Comparison of ENCODE assay signal across 9 cellular contexts in the genomic region with DNA sequence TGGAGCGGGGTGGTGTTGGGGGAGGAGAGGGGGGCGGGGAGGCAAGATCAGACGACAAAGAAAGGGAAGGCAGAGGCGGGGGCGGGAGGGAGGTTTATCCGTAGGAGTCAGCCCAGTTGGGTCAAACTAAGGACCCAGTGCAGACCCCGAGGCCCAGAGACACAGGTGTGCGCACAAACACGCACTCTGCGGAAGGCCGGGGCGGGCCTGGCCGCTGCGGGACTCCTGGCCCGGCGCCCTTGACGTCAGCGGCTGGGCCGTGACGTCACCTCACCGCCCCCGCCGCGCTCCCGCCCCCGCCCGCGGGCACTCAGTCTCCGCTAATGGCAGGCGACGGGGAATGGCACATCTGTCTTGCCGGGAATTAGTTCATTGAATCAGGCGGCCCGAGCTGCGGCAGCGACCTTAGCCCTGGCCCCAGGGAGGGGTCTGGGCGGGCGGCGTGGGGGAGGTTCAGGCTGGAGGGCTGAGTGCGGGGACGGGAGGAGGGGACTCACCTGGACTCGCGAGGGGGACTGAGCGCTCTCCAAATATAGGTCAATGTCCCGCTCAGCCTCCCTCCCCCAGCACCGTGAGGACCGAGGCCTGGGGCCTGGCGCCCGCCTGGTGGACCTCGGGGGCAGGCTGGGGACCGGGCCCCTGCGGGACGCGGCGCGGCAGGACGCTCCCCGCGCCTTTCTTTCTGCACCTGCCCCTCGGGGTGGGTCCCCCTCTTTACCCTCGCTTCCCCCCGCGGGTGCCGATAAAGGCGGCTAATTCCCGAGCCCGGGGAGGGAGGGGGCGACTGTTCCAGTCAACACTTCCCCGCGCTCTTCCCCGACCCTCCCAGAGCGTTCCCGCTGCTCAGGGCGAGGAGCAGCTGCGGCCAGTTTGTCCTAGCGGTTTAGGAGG. TPM values are rescaled to one million over a fixed set of nuclear protein-coding genes. Genes with fewer than 3 reads are reported as not detected.
DNase-seq lines count a peak whose midpoint lies in the region; ATAC-seq and TF ChIP-seq lines count a peak whose summit lies in the region.
"Had no signal": no experiment of that assay in that cellular context is flagged by ENCODE, and none has a peak within 500 bp of the region (broad histone marks: within the 10 kb centered on the region; RNA-seq: fewer than 3 reads in every experiment).

No MANE protein-coding gene starts in this region.

- peaks cover 2 to 23% (median 22%) of the 10 kb centered on the region in 4 donors for H3K4me1 ChIP-seq in esophagus muscularis mucosa

- TF ChIP-seq EP300 in esophagus muscularis mucosa (IDR thresholded peaks at IDR 0.05) = no peak

- no peak for TF ChIP-seq POLR2A in esophagus muscularis mucosa (IDR thresholded peaks at IDR 0.05; ENCODE audit: low read depth)

- peaks cover 2% of the 10 kb centered on the region for H3K9me3 Mint-ChIP-seq in neural crest cell
- H3K9me3 Mint-ChIP-seq in type B pancreatic cell = no peaks in the 10 kb centered on the region

- DNase-seq in NCI-H2227 (lab: John Stamatoyannopoulos, UW; ENCODE audit: unreplicated experiment) (peak; percentile 84), esophagus muscularis mucosa (ENCODE audit: extremely low spot score) (no peak), neural crest cell (ENCODE audit: low read depth, low spot score) (peak; percentile 55), type B pancreatic cell (ENCODE audit: extremely low spot score, unreplicated experiment) (no peak), NCI-H526 treated with DMSO at 0.1 percent for 48 hours (lab: John Stamatoyannopoulos, UW) (no peak), NCI-H226 (no peak)
- DNase-seq in activated CD8-positive, alpha-beta memory T cell treated with anti-CD3 and anti-CD28 coated beads, Interleukin-2, amount 50 U/mL, for 1 hour (ENCODE audit: extremely low read depth) = peak; percentile 47

- no peaks in the 10 kb centered on the region for H3K36me3 ChIP-seq in esophagus muscularis mucosa

- peak overlapping the region; percentile 3 to 60 (median 38) for H3K27ac ChIP-seq in esophagus muscularis mucosa (replicated peaks in 1 of 4)

- H3K9me3 ChIP-seq in esophagus muscularis mucosa = no peaks in the 10 kb centered on the region

- H3K36me3 Mint-ChIP-seq in neural crest cell (ENCODE audit: low read depth) (no peaks in the 10 kb centered on the region), type B pancreatic cell (no peaks in the 10 kb centered on the region)

- peak overlapping the region; percentile 64 to 72 (median 66) for H3K4me3 ChIP-seq in esophagus muscularis mucosa

- H3K4me1 Mint-ChIP-seq in neural crest cell (peaks cover 28% of the 10 kb centered on the region), type B pancreatic cell (ENCODE audit: unreplicated experiment) (peaks cover 9% of the 10 kb centered on the region)

- WGBS in esophagus muscularis mucosa = 2% methylated on average over 11 of the region's 76 CpGs

- no peak for ATAC-seq in HG03354 (IDR thresholded peaks at IDR 0.05; ENCODE audit: poor library complexity, severe bottlenecking, unreplicated experiment)

- H3K27ac Mint-ChIP-seq in neural crest cell (ENCODE audit: unreplicated experiment) (no peak overlapping the region), type B pancreatic cell (peak overlapping the region; percentile 61)

- H3K4me3 Mint-ChIP-seq in neural crest cell (peak overlapping the region; percentile 57), type B pancreatic cell (peak overlapping the region; percentile 66)

- TF ChIP-seq CTCF in esophagus muscularis mucosa (IDR thresholded peaks at IDR 0.05) = no peak
- TF ChIP-seq CTCF in neural crest cell (conservative IDR thresholded peaks at IDR 0.05) = no peak
- TF ChIP-seq CTCF in type B pancreatic cell (conservative IDR thresholded peaks at IDR 0.05) = no peak

- H3K27me3 Mint-ChIP-seq in neural crest cell (ENCODE audit: low read depth) (peaks cover 42% of the 10 kb centered on the region), type B pancreatic cell (peaks cover 67% of the 10 kb centered on the region)

- intact Hi-C loops in esophagus muscularis mucosa (cut with DNase I) = no loop called here

- peaks cover 0 to 36% (median 9%) of the 10 kb centered on the region in 4 donors for H3K27me3 ChIP-seq in esophagus muscularis mucosa

RNA-seq across cellular contexts. Expression of a gene that starts 15.5 kb away (rescaled TPM):
- total RNA-seq in esophagus muscularis mucosa = 1 to 10 TPM in 2 of 4 donors, under 1 TPM in 1, not detected in 1; 0.66 to 1.6 (median 1.4) TPM
- total RNA-seq in neural crest cell = 42.9 and 43.9 TPM in 2 replicates
- total RNA-seq in type B pancreatic cell (ENCODE audit: low replicate concordance) = 7.8 and 9.6 TPM in 2 replicates
- total RNA-seq: myocyte had no signal

RNA-seq across cellular contexts. Expression of a gene that starts 17.0 kb away (rescaled TPM):
- total RNA-seq in esophagus muscularis mucosa (not detected), neural crest cell (52.4 and 54.2 TPM in 2 replicates), type B pancreatic cell (ENCODE audit: low replicate concordance) (0.34 TPM in 1 of 2 replicates, not detected in the other)

RNA-seq across cellular contexts. Expression of a gene that starts 22.8 kb away (rescaled TPM):
- not detected for total RNA-seq in esophagus muscularis mucosa
- 4.1 and 5.8 TPM in 2 replicates for total RNA-seq in neural crest cell
- 0.60 TPM in 1 of 2 replicates, not detected in the other for total RNA-seq in type B pancreatic cell (ENCODE audit: low replicate concordance)

RNA-seq across cellular contexts. Expression of a gene that starts 36.3 kb away (rescaled TPM):
- total RNA-seq in esophagus muscularis mucosa (not detected), neural crest cell (not detected in 2 replicates), type B pancreatic cell (ENCODE audit: low replicate concordance) (0.50 and 0.87 TPM in 2 replicates)

RNA-seq across cellular contexts. Expression of a gene that starts 47.2 kb away (rescaled TPM):
- under 1 TPM in 1 of 4 donors, not detected in 3; 0.17 TPM for total RNA-seq in esophagus muscularis mucosa
- not detected in 2 replicates for total RNA-seq in neural crest cell
- total RNA-seq in type B pancreatic cell (ENCODE audit: low replicate concordance) = 1.5 and 6.5 TPM in 2 replicates
- total RNA-seq: myocyte had no signal

Comparison
In these comparisons a context has a peak if more than half of its experiments do, and no peak if none do; other contexts are left out.
1. DNase-seq: peak in NCI-H2227 (single experiment), activated CD8-positive, alpha-beta memory T cell treated with anti-CD3 and anti-CD28 coated beads, Interleukin-2, amount 50 U/mL, for 1 hour (single experiment) and neural crest cell (single experiment); none in esophagus muscularis mucosa (single experiment), type B pancreatic cell (single experiment), NCI-H526 treated with DMSO at 0.1 percent for 48 hours (single experiment) and NCI-H226 (single experiment).
2. RNA of a gene that starts 17.0 kb away (total RNA-seq): 52.4 to 54.2 TPM in neural crest cell; 0.34 TPM in type B pancreatic cell and not detected in esophagus muscularis mucosa; every median in the first group is over 10 times any median in the second.